ENCODE assay signal across 9 cellular contexts in the genomic region with DNA sequence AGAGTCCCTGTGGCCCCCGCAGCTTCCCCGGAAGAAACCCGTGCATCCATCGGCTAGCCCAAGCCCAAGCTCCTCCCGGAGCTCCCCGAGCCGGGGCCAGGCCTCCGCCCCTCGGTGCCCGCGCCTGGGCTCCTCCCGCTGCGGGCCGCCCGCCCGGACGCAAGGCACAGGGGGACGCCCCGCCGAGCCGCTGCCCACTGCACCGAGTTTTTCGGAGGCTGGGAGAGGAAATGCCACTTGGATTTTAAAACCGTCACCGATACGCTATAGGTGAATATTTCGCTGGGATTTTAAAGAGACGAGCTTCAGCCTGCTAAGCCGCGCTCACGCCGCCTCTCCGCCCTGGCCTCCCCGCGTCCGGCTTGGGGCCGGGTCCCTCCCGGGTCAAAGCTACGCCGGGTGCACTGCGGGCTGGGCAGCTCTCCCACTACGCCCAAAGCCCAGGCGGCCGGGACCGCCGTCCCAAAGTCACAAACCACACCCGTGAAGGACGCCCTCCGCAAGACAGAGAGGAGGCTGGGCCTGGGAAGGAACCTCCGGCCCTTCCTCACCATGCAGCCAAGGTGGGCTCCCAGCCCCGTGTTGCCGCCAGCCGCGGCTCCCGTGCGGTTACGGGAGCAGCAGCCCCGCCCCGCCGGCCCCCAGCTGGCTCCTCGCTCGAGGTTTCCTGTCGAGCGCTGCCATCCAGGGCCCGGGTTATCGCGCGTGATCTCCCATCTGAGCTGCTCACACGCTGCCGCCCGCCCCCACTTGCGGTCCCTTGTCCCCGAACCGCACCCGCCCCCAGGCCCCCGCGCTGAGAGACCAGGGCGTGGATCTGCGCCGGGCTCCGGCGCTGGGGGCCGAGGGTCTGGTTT.
DNase-seq lines count a peak whose midpoint lies in the region; ATAC-seq, FAIRE-seq and TF ChIP-seq lines count a peak whose summit lies in the region.
"Had no signal": no experiment of that assay in that cellular context is flagged by ENCODE, and none has a peak within 500 bp of the region (broad histone marks: within the 10 kb centered on the region; RNA-seq: fewer than 3 reads in every experiment).

No MANE protein-coding gene starts in this region.

- no peaks in the 10 kb centered on the region for H3K9me3 ChIP-seq in BLaER1 treated with 17β-estradiol and CSF1 and Interleukin-3, amounts not matched to agents 10 nM and 100 nM (replicated peaks in 1 of 11)
- H3K9me3 ChIP-seq in neural progenitor cell (ENCODE audit: low read depth): no peaks in the 10 kb centered on the region

- peaks cover 33% of the 10 kb centered on the region for H3K4me1 Mint-ChIP-seq in neural progenitor cell

- H3K79me2 ChIP-seq in neural progenitor cell (ENCODE audit: low read depth): no peaks in the 10 kb centered on the region

- H3K4me2 ChIP-seq in BLaER1 treated with 17β-estradiol and CSF1 and Interleukin-3, amounts not matched to agents 10 nM and 100 nM: peak overlapping the region; percentile 83 to 100 (median 98)
- H3K4me2 ChIP-seq in neural progenitor cell: peak overlapping the region; percentile 94

- peaks cover 4 to 15% (median 7%) of the 10 kb centered on the region in 10 experiments; a peak in 12 of 20 replicates for H3K4me1 ChIP-seq in BLaER1 treated with 17β-estradiol and CSF1 and Interleukin-3, amounts not matched to agents 10 nM and 100 nM
- H3K4me1 ChIP-seq in neural progenitor cell: peaks cover 15% of the 10 kb centered on the region

- peak overlapping the region; percentile 70 to 91 (median 81) for H3K9ac ChIP-seq in BLaER1 treated with 17β-estradiol and CSF1 and Interleukin-3, amounts not matched to agents 10 nM and 100 nM
- no peak overlapping the region for H3K9ac ChIP-seq in neural progenitor cell

- no peaks in the 10 kb centered on the region for H3K9me3 Mint-ChIP-seq in neural progenitor cell

- peaks cover 6% of the 10 kb centered on the region for H3K27me3 Mint-ChIP-seq in neural progenitor cell (ENCODE audit: insufficient read depth, low read depth)

- TF ChIP-seq CTCF in foreskin fibroblast (IDR thresholded peaks at IDR 0.05; ENCODE audit: low read depth, low read length): no peak
- no peak for TF ChIP-seq CTCF in neural progenitor cell (IDR thresholded peaks at IDR 0.05)

- DNase-seq in RCC 7860 (ENCODE audit: low spot score) (peak; percentile 25), foreskin fibroblast (peak; percentile 27 to 68), neural progenitor cell (ENCODE audit: low spot score) (peak; percentile 70)
- peak; percentile 74 for DNase-seq in activated T-helper 9 cell treated with anti-CD3 and anti-CD28 coated beads, Interleukin-2, amount 50 U/mL, for 16 hours (ENCODE audit: low read depth)

- H3K27me3 ChIP-seq in BLaER1 treated with 17β-estradiol and CSF1 and Interleukin-3, amounts not matched to agents 10 nM and 100 nM: peaks cover 4 to 28% (median 12%) of the 10 kb centered on the region in 11 experiments; a peak in 14 of 22 replicates
- H3K27me3 ChIP-seq in neural progenitor cell: peaks cover 47% of the 10 kb centered on the region

- no peaks in the 10 kb centered on the region for H4K20me1 ChIP-seq in BLaER1 treated with 17β-estradiol and CSF1 and Interleukin-3, amounts not matched to agents 10 nM and 100 nM
- H4K20me1 ChIP-seq in neural progenitor cell (ENCODE audit: low read depth): no peaks in the 10 kb centered on the region

- H3K36me3 Mint-ChIP-seq in neural progenitor cell: no peaks in the 10 kb centered on the region

- peak overlapping the region; percentile 66 to 90 (median 74) for H3K4me3 ChIP-seq in BLaER1 treated with 17β-estradiol and CSF1 and Interleukin-3, amounts not matched to agents 10 nM and 100 nM
- H3K4me3 ChIP-seq in foreskin fibroblast (ENCODE audit: low read depth in 1 of 2, low read length in 2 of 2): peak overlapping the region; percentile 74 to 78
- H3K4me3 ChIP-seq in neural progenitor cell: peak overlapping the region; percentile 73

- peaks cover 26% of the 10 kb centered on the region for H3F3A ChIP-seq in neural progenitor cell (ENCODE audit: low read depth)

- no peaks in the 10 kb centered on the region for H3K36me3 ChIP-seq in BLaER1 treated with 17β-estradiol and CSF1 and Interleukin-3, amounts not matched to agents 10 nM and 100 nM
- H3K36me3 ChIP-seq in neural progenitor cell: no peaks in the 10 kb centered on the region

- H3K4me3 Mint-ChIP-seq in neural progenitor cell: peak overlapping the region; percentile 74

- H3K27ac ChIP-seq in BLaER1 treated with 17β-estradiol and CSF1 and Interleukin-3, amounts not matched to agents 10 nM and 100 nM: peak overlapping the region; percentile 49 to 83 (median 67)
- H3K27ac ChIP-seq in neural progenitor cell: no peak overlapping the region
- H3K27ac ChIP-seq in temporal lobe (ENCODE audit: low read depth, low read length): peak overlapping the region; percentile 36

- H3K27ac Mint-ChIP-seq in neural progenitor cell: no peak overlapping the region

- FAIRE-seq in RCC 7860 (lab: Jason Lieb, UNC): no peak
- FAIRE-seq: TTC549 had no signal

- peak; percentile 49 for ATAC-seq in GM19324 (IDR thresholded peaks at IDR 0.05; ENCODE audit: low FRiP score, unreplicated experiment)
- peak; percentile 49 for ATAC-seq in HG03521 (IDR thresholded peaks at IDR 0.05; ENCODE audit: unreplicated experiment)

- peak overlapping the region; percentile 71 for H2AFZ ChIP-seq in neural progenitor cell (replicated peaks)
